In genomic region chr20:47178277-47178676, GRCh38 we compare ENCODE assay signal across 11 cellular contexts.
"Had no signal": no experiment of that assay in that cellular context is flagged by ENCODE, and none has a peak within 500 bp of the region (broad histone marks: within the 10 kb centered on the region; RNA-seq: fewer than 3 reads in every experiment).

No MANE protein-coding gene starts in this region.

- ATAC-seq: GM23338, HCT116 had no signal

- H3K4me3 Mint-ChIP-seq: GM23338, H9, HFFc6 had no signal

- H3K27ac ChIP-seq: GM23248 had no signal

- DNase-seq: GM23248, GOT3, H7, H9, HCEC 1CT, HFFc6 had no signal

- H3K4me3 ChIP-seq: GM23248, GM23338, HAP-1 had no signal

- H3K9me3 Mint-ChIP-seq: H9, HFFc6 had no signal

- H2AFZ ChIP-seq: GM23248, GM23338 had no signal

- H3K36me3 ChIP-seq: HAP-1 had no signal

- H3K9me3 ChIP-seq: HAP-1 had no signal

- H3K27ac Mint-ChIP-seq: GM23338, H9, HFFc6 had no signal

- H3K4me1 ChIP-seq: HAP-1 had no signal

- H3K4me2 ChIP-seq: GM23338 had no signal

- FAIRE-seq: H1, H54 had no signal

- H3K9ac ChIP-seq: GM23248 had no signal
